23 cellular contexts compared by ENCODE assay signal in the genomic region with DNA sequence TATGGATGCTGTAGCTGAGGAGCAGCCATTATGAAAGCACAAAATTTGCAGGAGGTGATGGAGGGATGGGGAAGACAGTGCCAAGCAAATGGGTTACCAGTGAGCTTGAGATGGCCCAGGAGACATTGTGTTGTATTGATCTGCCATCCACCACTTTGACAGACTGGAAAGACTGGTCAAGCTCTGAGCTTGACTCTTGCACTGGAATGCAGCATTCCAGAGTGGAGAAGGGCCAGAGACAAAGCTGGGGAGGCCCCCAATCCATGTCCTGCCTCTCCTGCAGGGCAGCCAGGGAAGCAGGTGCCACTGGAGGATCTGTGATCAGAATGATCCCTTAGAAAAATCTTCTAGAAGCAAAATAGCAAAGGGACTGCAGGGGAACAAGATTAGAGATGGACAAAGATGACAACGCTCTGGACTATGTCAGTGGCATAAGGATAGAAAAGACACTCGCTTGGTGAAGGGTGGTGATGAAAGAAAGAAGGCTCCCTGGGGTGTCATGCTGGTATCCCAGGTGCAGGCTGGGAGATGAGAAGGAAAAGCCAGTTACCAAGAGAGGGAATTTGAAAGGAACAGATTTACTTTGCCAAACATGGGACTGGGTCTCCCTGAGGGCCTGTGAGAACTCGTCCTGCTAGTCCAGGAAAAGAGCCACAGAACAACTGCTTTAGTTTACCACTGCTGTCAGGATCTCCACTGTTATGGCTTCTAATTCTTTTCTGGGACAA. TPM values are rescaled to one million over a fixed set of nuclear protein-coding genes. Genes with fewer than 3 reads are reported as not detected.
DNase-seq lines count a peak whose midpoint lies in the region; ATAC-seq and TF ChIP-seq lines count a peak whose summit lies in the region.
"Had no signal": no experiment of that assay in that cellular context is flagged by ENCODE, and none has a peak within 500 bp of the region (broad histone marks: within the 10 kb centered on the region; RNA-seq: fewer than 3 reads in every experiment).

No MANE protein-coding gene starts in this region.

- POLR2A ChIA-PET in Caco-2 (lab: Charles Lee) (interaction anchor here (0.5 kb wide), 1 partner anchor 1450 kb away, joined by 5 read pairs; a partner anchor contains a TSS), RWPE1 (lab: Yijun Ruan, JAX; ENCODE audit: low non-redundant PET) (no interaction called here), A673 (lab: Charles Lee; ENCODE audit: low non-redundant PET) (no interaction called here)

- no peak overlapping the region for H3K4me3 Mint-ChIP-seq in Caco-2 (ENCODE audit: unreplicated experiment)
- H3K4me3 Mint-ChIP-seq in activated CD8-positive, alpha-beta memory T cell treated with anti-CD3 and anti-CD28 coated beads, Interleukin-2, amount 10 ng/mL, durations not matched to agents 7 days and 5 days: no peak overlapping the region

- no peak for TF ChIP-seq RAD21 in neural cell (conservative IDR thresholded peaks at IDR 0.05)

- intact Hi-C loops in Caco-2 (cut with micrococcal nuclease; ENCODE audit: unreplicated experiment): no loop called here
- intact Hi-C loops in testis (cut with DNase I; ENCODE audit: low total_unique reads): no loop called here
- intact Hi-C loops in A673 (cut with micrococcal nuclease; ENCODE audit: unreplicated experiment): no loop called here

- no TSS peak for BruUV-seq in Caco-2 (replicated peaks; lab: Mats Ljungman, UMichigan)
- BruUV-seq in A673 (replicated peaks; lab: Mats Ljungman, UMichigan): no TSS peak

- DNase-seq in Caco-2 (peak; percentile 42 to 54), RWPE1 (ENCODE audit: low spot score) (no peak), testis (no peak), A673 (ENCODE audit: low spot score) (no peak), NCI-H510A treated with DMSO at 0.1 percent for 48 hours (lab: John Stamatoyannopoulos, UW) (no peak), NCI-H1694 (lab: John Stamatoyannopoulos, UW) (no peak)
- DNase-seq in activated CD8-positive, alpha-beta memory T cell treated with anti-CD3 and anti-CD28 coated beads, Interleukin-2, amount 10 ng/mL, durations not matched to agents 7 days and 5 days: no peak
- DNase-seq: DMS79; KBM-7; NCI-H1092; NCI-H1436; NCI-H2029; NCI-H524; NCI-H774; NK-92 treated with Interleukin-12 subunit alpha and Interleukin-12 subunit beta, amount 100 ng/mL, for 24 hours; SJCRH30 had no signal

- H3K27me3 ChIP-seq in Caco-2 (replicated peaks; ENCODE audit: control insufficient read depth, insufficient read depth, low read length) (no peaks in the 10 kb centered on the region), neural cell (ENCODE audit: insufficient read depth, low read depth, low read length) (no peaks in the 10 kb centered on the region), testis (no peaks in the 10 kb centered on the region), A673 (replicated peaks; ENCODE audit: insufficient read depth, low read depth, low read length, poor library complexity) (no peaks in the 10 kb centered on the region)
- H3K27me3 ChIP-seq: SJCRH30 had no signal

- ATAC-seq in activated CD8-positive, alpha-beta memory T cell treated with anti-CD3 and anti-CD28 coated beads, Interleukin-2, amount 10 ng/mL, durations not matched to agents 7 days and 5 days: no peak
- ATAC-seq: GM12878, HepG2, Panc1 had no signal

- H3K4me2 ChIP-seq in neural cell (ENCODE audit: low read length): no peak overlapping the region

- H3K4me1 ChIP-seq in Caco-2 (peaks cover 44% of the 10 kb centered on the region), testis (peaks cover 24% of the 10 kb centered on the region), A673 (ENCODE audit: insufficient read depth, low read length, poor library complexity, severe bottlenecking) (no peaks in the 10 kb centered on the region)
- H3K4me1 ChIP-seq: HAP-1 had no signal

- H3K27ac ChIP-seq in RWPE1 (peak overlapping the region; percentile 14; the same call in 1 of the 2 replicates), neural cell (ENCODE audit: low read length) (peak overlapping the region; percentile 15), testis (peak overlapping the region; percentile 42 to 56), A673 (ENCODE audit: low read depth, low read length, poor library complexity, severe bottlenecking) (no peak overlapping the region)
- H3K27ac ChIP-seq: HL-60, SJCRH30 had no signal

- CTCF ChIA-PET in Caco-2 (lab: Charles Lee): interaction anchor here (1.1 to 1.5 kb wide), 2 partner anchors 36 to 60 kb away, joined by 3 to 4 read pairs; no protein-coding TSS in a partner anchor
- CTCF ChIA-PET in RWPE1 (lab: Yijun Ruan, JAX): interaction anchor here (0.6 to 1.2 kb wide), 2 partner anchors 43 to 71 kb away, joined by 5 to 6 read pairs; no protein-coding TSS in a partner anchor
- CTCF ChIA-PET in A673 (lab: Charles Lee): no interaction called here
- CTCF ChIA-PET in activated CD8-positive, alpha-beta memory T cell treated with anti-CD3 and anti-CD28 coated beads, Interleukin-2, amount 10 ng/mL, durations not matched to agents 7 days and 5 days (lab: Charles Lee): interaction anchor here (1.4 to 1.5 kb wide), 2 partner anchors 10 to 342 kb away, joined by 4 read pairs; no protein-coding TSS in a partner anchor

- no peaks in the 10 kb centered on the region for H3K9me2 ChIP-seq in neural cell (ENCODE audit: insufficient read depth, low read length)

- H3K4me3 ChIP-seq in Caco-2 (ENCODE audit: low read depth, low read length): no peak overlapping the region
- no peak overlapping the region for H3K4me3 ChIP-seq in neural cell (ENCODE audit: low read length)
- H3K4me3 ChIP-seq in testis: no peak overlapping the region
- H3K4me3 ChIP-seq in A673 (ENCODE audit: low read depth, low read length, poor library complexity, severe bottlenecking): no peak overlapping the region
- H3K4me3 ChIP-seq: GM12878, HAP-1, SJCRH30 had no signal

- no peaks in the 10 kb centered on the region for H3K9me3 ChIP-seq in Caco-2
- H3K9me3 ChIP-seq in neural cell (ENCODE audit: low read length): no peaks in the 10 kb centered on the region
- no peaks in the 10 kb centered on the region for H3K9me3 ChIP-seq in testis
- no peaks in the 10 kb centered on the region for H3K9me3 ChIP-seq in A673 (ENCODE audit: low read depth, low read length, poor library complexity, severe bottlenecking)
- H3K9me3 ChIP-seq: HAP-1, SJCRH30 had no signal

- no peak overlapping the region for H3K9ac ChIP-seq in neural cell (ENCODE audit: low read length)

- TF ChIP-seq EP300 in neural cell (conservative IDR thresholded peaks at IDR 0.05; ENCODE audit: poor library complexity, severe bottlenecking): no peak

- WGBS in testis, 2 donors: 61 to 84% methylated on average over 3 of the region's 3 CpGs

- peak overlapping the region; percentile 24 for H3K27ac Mint-ChIP-seq in Caco-2 (ENCODE audit: unreplicated experiment)
- no peak overlapping the region for H3K27ac Mint-ChIP-seq in activated CD8-positive, alpha-beta memory T cell treated with anti-CD3 and anti-CD28 coated beads, Interleukin-2, amount 10 ng/mL, durations not matched to agents 7 days and 5 days

- H4K20me1 ChIP-seq in neural cell (ENCODE audit: insufficient read depth): no peaks in the 10 kb centered on the region

- no peaks in the 10 kb centered on the region for H3K9me3 Mint-ChIP-seq in Caco-2 (ENCODE audit: unreplicated experiment)
- no peaks in the 10 kb centered on the region for H3K9me3 Mint-ChIP-seq in activated CD8-positive, alpha-beta memory T cell treated with anti-CD3 and anti-CD28 coated beads, Interleukin-2, amount 10 ng/mL, durations not matched to agents 7 days and 5 days (ENCODE audit: low read depth)

- no peaks in the 10 kb centered on the region for H3K36me3 ChIP-seq in Caco-2 (ENCODE audit: control insufficient read depth, insufficient read depth, low read length)
- H3K36me3 ChIP-seq in neural cell (ENCODE audit: insufficient read depth, low read length): no peaks in the 10 kb centered on the region
- H3K36me3 ChIP-seq in testis (ENCODE audit: low read depth, missing control alignments): no peaks in the 10 kb centered on the region
- H3K36me3 ChIP-seq in A673 (ENCODE audit: insufficient read depth, low read length, poor library complexity, severe bottlenecking): no peaks in the 10 kb centered on the region
- H3K36me3 ChIP-seq: HAP-1, SJCRH30 had no signal

- TF ChIP-seq CTCF in Caco-2 (IDR thresholded peaks at IDR 0.05; ENCODE audit: insufficient read depth in 1 of 2, low read depth in 1 of 2, low read length in 1 of 2, severe bottlenecking in 1 of 2, unreplicated experiment in 1 of 2) (no peak), RWPE1 (conservative IDR thresholded peaks at IDR 0.05; ENCODE audit: low read depth) (no peak), neural cell (IDR thresholded peaks at IDR 0.05; ENCODE audit: poor library complexity, severe bottlenecking) (no peak), testis (IDR thresholded peaks at IDR 0.05) (no peak), A673 (conservative IDR thresholded peaks at IDR 0.05; ENCODE audit: low read depth, low read length) (no peak)

- H3F3A ChIP-seq in neural cell (ENCODE audit: insufficient read depth, low read length, poor library complexity, severe bottlenecking): no peaks in the 10 kb centered on the region

- no peaks in the 10 kb centered on the region for H3K79me2 ChIP-seq in neural cell (replicated peaks; ENCODE audit: insufficient read depth, low read length)

- no peak overlapping the region for H2AFZ ChIP-seq in neural cell (ENCODE audit: low read depth, low read length)

- no peaks in the 10 kb centered on the region for H3K27me3 Mint-ChIP-seq in Caco-2 (ENCODE audit: insufficient read depth, unreplicated experiment)
- peaks cover 68% of the 10 kb centered on the region for H3K27me3 Mint-ChIP-seq in activated CD8-positive, alpha-beta memory T cell treated with anti-CD3 and anti-CD28 coated beads, Interleukin-2, amount 10 ng/mL, durations not matched to agents 7 days and 5 days

- peaks cover 28% of the 10 kb centered on the region for H3K4me1 Mint-ChIP-seq in Caco-2 (ENCODE audit: low read depth, unreplicated experiment)
- peaks cover 23% of the 10 kb centered on the region for H3K4me1 Mint-ChIP-seq in activated CD8-positive, alpha-beta memory T cell treated with anti-CD3 and anti-CD28 coated beads, Interleukin-2, amount 10 ng/mL, durations not matched to agents 7 days and 5 days

- peaks cover 8% of the 10 kb centered on the region for H3K36me3 Mint-ChIP-seq in Caco-2 (ENCODE audit: insufficient read depth, unreplicated experiment)
- no peaks in the 10 kb centered on the region for H3K36me3 Mint-ChIP-seq in activated CD8-positive, alpha-beta memory T cell treated with anti-CD3 and anti-CD28 coated beads, Interleukin-2, amount 10 ng/mL, durations not matched to agents 7 days and 5 days

- no peak for TF ChIP-seq POLR2A in testis (IDR thresholded peaks at IDR 0.05)

RNA-seq across cellular contexts. Expression of a gene that starts 5.0 kb away (rescaled TPM):
- total RNA-seq in Caco-2 (2022) (32.9 and 35.2 TPM in 2 replicates), testis (10 to 100 TPM; 55.0 to 59.4 TPM), A673 (2021) (0.77 and 3.0 TPM in 2 replicates)
- polyA plus RNA-seq in neural cell (42.9 and 47.4 TPM in 2 replicates), testis (ENCODE audit: insufficient read depth, low read depth, low replicate concordance) (31.8 TPM)
- 38.2 and 39.0 TPM in 2 replicates for polyA minus RNA-seq in neural cell
- 1 to 10 TPM in 1 of 2 experiments, under 1 TPM in 1; 0.96 to 4.5 TPM for total RNA-seq in activated CD8-positive, alpha-beta memory T cell treated with anti-CD3 and anti-CD28 coated beads, Interleukin-2, amount 10 ng/mL, durations not matched to agents 7 days and 5 days
- total RNA-seq: HT-29 had no signal

Comparison
In these comparisons a context has a peak if more than half of its experiments do, and no peak if none do; other contexts are left out.
1. DNase-seq: peak in Caco-2 (2 of 2); none in RWPE1 (single experiment), testis (single experiment), A673 (single experiment), NCI-H510A treated with DMSO at 0.1 percent for 48 hours (single experiment), activated CD8-positive, alpha-beta memory T cell treated with anti-CD3 and anti-CD28 coated beads, Interleukin-2, amount 10 ng/mL, durations not matched to agents 7 days and 5 days (single experiment) and NCI-H1694 (single experiment).